In genomic region chr12:4307593-4308333, GRCh38 we compare ENCODE assay signal across 8 cellular contexts. TPM values are rescaled to one million over a fixed set of nuclear protein-coding genes. Genes with fewer than 3 reads are reported as not detected.
DNase-seq lines count a peak whose midpoint lies in the region; ATAC-seq and FAIRE-seq lines count a peak whose summit lies in the region.

No MANE protein-coding gene starts in this region.

- no peak overlapping the region for H3K4me3 Mint-ChIP-seq in stimulated activated memory B cell treated with anti-CD40 and anti-IgM and Interleukin-4, amounts not matched to agents 10 μg/mL and 1 μg/mL and 100 μg/mL, for 72 hours

- no peaks in the 10 kb centered on the region for H3K4me1 Mint-ChIP-seq in stimulated activated memory B cell treated with anti-CD40 and anti-IgM and Interleukin-4, amounts not matched to agents 10 μg/mL and 1 μg/mL and 100 μg/mL, for 72 hours

- ATAC-seq in stimulated activated memory B cell treated with anti-CD40 and anti-IgM and Interleukin-4, amounts not matched to agents 10 μg/mL and 1 μg/mL and 100 μg/mL, for 72 hours, result peak; percentile 39
- no peak for ATAC-seq in HG03159 (IDR thresholded peaks at IDR 0.05; ENCODE audit: unreplicated experiment)

- peak; percentile 85 for DNase-seq in D341Med (ENCODE audit: low spot score)
- peak; percentile 95 for DNase-seq in HTR-8/SVneo (ENCODE audit: insufficient read length, low spot score)
- peak; percentile 65 for DNase-seq in NOMO-1 treated with DMSO at 0.1 percent for 48 hours (lab: John Stamatoyannopoulos, UW; ENCODE audit: unreplicated experiment)
- DNase-seq in cerebellum (ENCODE audit: low spot score), result peak; percentile 90
- no peak for DNase-seq in mesenteric fat pad (ENCODE audit: low spot score)

- H3K27me3 Mint-ChIP-seq in stimulated activated memory B cell treated with anti-CD40 and anti-IgM and Interleukin-4, amounts not matched to agents 10 μg/mL and 1 μg/mL and 100 μg/mL, for 72 hours, result no peaks in the 10 kb centered on the region

- peaks cover 53% of the 10 kb centered on the region for H3K36me3 Mint-ChIP-seq in stimulated activated memory B cell treated with anti-CD40 and anti-IgM and Interleukin-4, amounts not matched to agents 10 μg/mL and 1 μg/mL and 100 μg/mL, for 72 hours

- peak; percentile 96 for FAIRE-seq in HTR-8/SVneo (lab: Jason Lieb, UNC)
- peak; percentile 45 for FAIRE-seq in islet of Langerhans (lab: Jason Lieb, UNC)

- H3K27ac Mint-ChIP-seq in stimulated activated memory B cell treated with anti-CD40 and anti-IgM and Interleukin-4, amounts not matched to agents 10 μg/mL and 1 μg/mL and 100 μg/mL, for 72 hours, result no peak overlapping the region

- H3K9me3 Mint-ChIP-seq in stimulated activated memory B cell treated with anti-CD40 and anti-IgM and Interleukin-4, amounts not matched to agents 10 μg/mL and 1 μg/mL and 100 μg/mL, for 72 hours, result no peaks in the 10 kb centered on the region

RNA-seq across cellular contexts. Expression of gene TIGAR, which starts 13.2 kb away (rescaled TPM):
- total RNA-seq in cerebellum (4.5 TPM), mesenteric fat pad (13.8 TPM)

RNA-seq across cellular contexts. Expression of gene CCND2, which starts 34.2 kb away (rescaled TPM):
- total RNA-seq in cerebellum, result 149 TPM
- total RNA-seq in mesenteric fat pad, result 93.0 TPM
